In the genomic region with DNA sequence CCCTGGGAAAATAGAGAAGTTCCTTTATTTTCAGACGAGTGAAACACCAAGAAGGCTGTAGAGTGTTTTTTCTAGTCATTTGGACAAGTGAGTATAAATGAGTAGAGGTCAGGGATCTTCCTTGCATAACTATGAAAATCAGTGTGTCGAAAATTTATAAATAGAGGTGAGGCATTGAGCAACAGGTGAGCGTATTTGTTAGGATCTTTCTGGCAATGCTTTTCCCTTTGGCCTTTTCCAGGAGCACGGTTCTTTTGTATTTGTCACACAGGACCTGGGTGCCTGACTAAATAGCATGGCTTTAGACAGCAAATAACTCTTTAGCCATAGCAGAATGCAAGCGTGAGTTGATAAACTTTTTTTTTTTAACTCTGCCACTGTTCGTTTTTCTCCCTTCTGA, we compare ENCODE assay signal across 28 cellular contexts. TPM values are rescaled to one million over a fixed set of nuclear protein-coding genes. Genes with fewer than 3 reads are reported as not detected.
"Had no signal": no experiment of that assay in that cellular context is flagged by ENCODE, and none has a peak within 500 bp of the region (broad histone marks: within the 10 kb centered on the region; RNA-seq: fewer than 3 reads in every experiment).

No MANE protein-coding gene starts in this region.

- H3K9ac ChIP-seq: neural progenitor cell, parathyroid adenoma had no signal

- H3K27me3 ChIP-seq: neural progenitor cell, ovary, spleen, suprapubic skin, testis, tibial artery, transverse colon, upper lobe of right lung, uterus had no signal

- H3K36me3 ChIP-seq: neural progenitor cell, ovary, prostate gland, spleen, suprapubic skin, tibial artery, transverse colon, upper lobe of right lung, uterus had no signal

- H2AFZ ChIP-seq: neural progenitor cell, parathyroid adenoma had no signal

- DNase-seq: naive thymus-derived CD4-positive, alpha-beta T cell; natural killer cell; occipital lobe; ovary; right cardiac atrium; spleen; stimulated activated CD4-positive, alpha-beta T cell treated with anti-CD3 and anti-CD28 coated beads, Interleukin-12 subunit alpha, Interleukin-12 subunit beta, amount 100 ng/mL, for 4 hours; stimulated activated CD4-positive, alpha-beta T cell treated with anti-CD3 and anti-CD28 coated beads, Interleukin-1b, Interleukin-23, amount 100 ng/mL, for 48 hours; stimulated activated CD4-positive, alpha-beta T cell treated with anti-CD3 and anti-CD28 coated beads, Interleukin-4, amount 100 ng/mL, for 1 hour; stimulated activated CD4-positive, alpha-beta T cell treated with anti-CD3 and anti-CD28 coated beads, Interleukin-4, amount 100 ng/mL, for 4 hours; stimulated activated CD8-positive, alpha-beta memory T cell treated with anti-CD3 and anti-CD28 coated beads, Interleukin-4, amount 100 ng/mL, for 48 hours; stimulated activated naive CD4-positive, alpha-beta T cell; stimulated activated naive CD8-positive, alpha-beta T cell treated with anti-CD3 and anti-CD28 coated beads, Interleukin-15, amount 100 ng/mL, for 72 hours; stimulated activated naive CD8-positive, alpha-beta T cell treated with anti-CD3 and anti-CD28 coated beads, Interleukin-15, Interleukin-2, amounts not matched to agents 100 U/mL and 50 U/mL, for 24 hours; substantia nigra; testis; tibial artery; transverse colon; upper lobe of right lung; uterus had no signal

- H3K4me1 ChIP-seq: neural progenitor cell, parathyroid adenoma, prostate gland, spleen, suprapubic skin, testis, tibial artery, transverse colon, upper lobe of right lung, uterus had no signal

- ATAC-seq: naive thymus-derived CD4-positive, alpha-beta T cell; natural killer cell; right cardiac atrium; sciatic nerve; stimulated activated memory B cell treated with anti-CD40 and anti-IgM and Interleukin-4, amounts not matched to agents 10 μg/mL and 1 μg/mL and 100 μg/mL, for 72 hours; stimulated activated naive CD8-positive, alpha-beta T cell treated with anti-CD3 and anti-CD28 coated beads, Interleukin-15, amount 100 ng/mL, for 72 hours; stimulated activated naive CD8-positive, alpha-beta T cell treated with anti-CD3 and anti-CD28 coated beads, Interleukin-15, Interleukin-2, amounts not matched to agents 100 U/mL and 50 U/mL, for 24 hours; upper lobe of right lung had no signal

- H3K4me3 ChIP-seq: neural progenitor cell, ovary, prostate gland, skin epidermis, smooth muscle cell, spleen, suprapubic skin, testis, tibial artery, transverse colon, upper lobe of right lung, uterus had no signal

- H3K9me3 ChIP-seq: ovary, prostate gland, spleen, suprapubic skin, testis, tibial artery, transverse colon, upper lobe of right lung, uterus had no signal

- H3K4me2 ChIP-seq: neural progenitor cell, smooth muscle cell had no signal

- H3K79me2 ChIP-seq: parathyroid adenoma had no signal

- H3K27ac ChIP-seq: neural progenitor cell, ovary, parathyroid adenoma, prostate gland, skin epidermis, spleen, suprapubic skin, testis, tibial artery, transverse colon, upper lobe of right lung, uterus had no signal

RNA-seq across cellular contexts. Expression of gene ARHGAP42, which starts 19.6 kb away (rescaled TPM):
- polyA plus RNA-seq: naive thymus-derived CD4-positive, alpha-beta T cell had no signal
